ENCODE assay signal across 23 cellular contexts in the genomic region with DNA sequence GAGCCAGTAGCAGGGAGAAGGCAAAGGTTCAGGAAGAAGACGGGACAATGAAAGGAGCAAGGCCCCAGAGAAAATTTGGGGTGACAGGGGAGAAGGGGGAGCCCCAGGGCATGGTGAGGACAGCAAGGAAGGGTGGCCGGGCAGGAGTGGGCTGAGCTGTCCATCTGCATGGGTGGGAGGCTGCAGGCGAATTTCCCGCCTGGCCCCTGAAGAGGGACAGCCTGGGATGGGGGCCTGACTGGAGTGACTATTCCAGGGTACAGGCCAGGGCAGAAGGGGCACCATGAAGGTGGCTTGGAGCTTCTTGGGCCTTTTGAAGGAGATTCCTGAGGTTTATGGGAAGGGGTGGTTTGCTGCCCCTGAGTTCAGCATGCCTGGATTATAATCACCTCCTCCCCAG. TPM values are rescaled to one million over a fixed set of nuclear protein-coding genes. Genes with fewer than 3 reads are reported as not detected.
"Had no signal": no experiment of that assay in that cellular context is flagged by ENCODE, and none has a peak within 500 bp of the region (broad histone marks: within the 10 kb centered on the region; RNA-seq: fewer than 3 reads in every experiment).

No MANE protein-coding gene starts in this region.

- H3K36me3 ChIP-seq: heart left ventricle, ovary, stomach, thoracic aorta had no signal

- ATAC-seq: esophagus mucosa; heart left ventricle; left colon; left ventricle myocardium superior; naive thymus-derived CD8-positive, alpha-beta T cell; right cardiac atrium had no signal

- H3K4me3 ChIP-seq: coronary artery, dorsolateral prefrontal cortex, heart left ventricle, lung, ovary, smooth muscle cell, stomach, thoracic aorta had no signal

- H3K4me2 ChIP-seq: smooth muscle cell had no signal

- H3K4me3 Mint-ChIP-seq: naive thymus-derived CD8-positive, alpha-beta T cell had no signal

- DNase-seq: effector CD8-positive, alpha-beta T cell; heart left ventricle; hippocampal formation; left colon; left ventricle myocardium superior; mesendoderm; naive thymus-derived CD8-positive, alpha-beta T cell; nucleus accumbens; ovary; right cardiac atrium; stimulated activated CD4-positive, alpha-beta T cell treated with anti-CD3 and anti-CD28 coated beads, Interleukin-4, amount 100 ng/mL, for 24 hours; stimulated activated naive CD4-positive, alpha-beta T cell; stomach; substantia nigra; trophoblast cell had no signal

- H3K27ac ChIP-seq: coronary artery, dorsolateral prefrontal cortex, heart left ventricle, ovary, stomach, thoracic aorta had no signal

- H3K9me3 Mint-ChIP-seq: naive thymus-derived CD8-positive, alpha-beta T cell had no signal

- H3K27ac Mint-ChIP-seq: progenitor cell of endocrine pancreas had no signal

- H3K27me3 ChIP-seq: dorsolateral prefrontal cortex, heart left ventricle, ovary had no signal

- H3K9me3 ChIP-seq: heart left ventricle, ovary, stomach, thoracic aorta had no signal

- H3K36me3 Mint-ChIP-seq: naive thymus-derived CD8-positive, alpha-beta T cell had no signal

RNA-seq across cellular contexts. Expression of a gene that starts 56.2 kb away (rescaled TPM):
- total RNA-seq: glomerular endothelial cell had no signal
